ENCODE assay signal across 13 cellular contexts in the genomic region with DNA sequence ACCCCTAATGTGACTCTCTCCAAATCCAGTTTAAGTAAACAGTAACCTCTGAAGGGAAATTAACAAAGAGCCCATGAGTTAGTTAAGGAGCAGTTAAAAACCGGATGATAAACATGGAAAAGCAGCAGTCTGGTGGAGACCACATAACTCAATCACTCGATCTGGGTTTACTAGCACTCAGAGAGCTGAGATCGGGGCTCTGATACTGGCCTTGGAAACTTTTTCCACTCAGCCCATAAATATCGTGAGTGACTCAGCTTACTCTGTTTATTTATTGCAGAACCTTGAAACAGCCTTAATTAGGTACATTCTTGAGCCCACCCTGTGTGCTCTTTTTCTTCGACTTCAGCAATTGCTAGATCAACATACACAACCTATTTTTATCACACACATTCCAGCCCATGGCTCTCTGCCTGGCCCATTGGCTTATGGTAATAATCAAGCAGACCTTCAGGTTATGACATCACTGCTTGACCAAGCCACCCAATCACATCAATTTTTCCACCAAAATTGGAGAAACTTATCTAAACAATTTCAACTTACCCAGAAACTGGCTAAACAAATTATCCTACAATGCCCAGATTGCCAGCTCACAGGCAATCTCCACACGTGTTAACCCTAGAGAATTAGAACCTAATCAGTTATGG.
DNase-seq lines count a peak whose midpoint lies in the region; ATAC-seq, FAIRE-seq and TF ChIP-seq lines count a peak whose summit lies in the region.
"Had no signal": no experiment of that assay in that cellular context is flagged by ENCODE, and none has a peak within 500 bp of the region (broad histone marks: within the 10 kb centered on the region; RNA-seq: fewer than 3 reads in every experiment).

No MANE protein-coding gene starts in this region.

- no peaks in the 10 kb centered on the region for H3K9me3 ChIP-seq in MM.1S (replicated peaks; ENCODE audit: insufficient read depth, low read length)
- H3K9me3 ChIP-seq in small intestine (ENCODE audit: control insufficient read depth, low read depth) = no peaks in the 10 kb centered on the region
- H3K9me3 ChIP-seq: adrenal gland had no signal

- H2AFZ ChIP-seq in MM.1S (ENCODE audit: low read length) = no peak overlapping the region

- TF ChIP-seq CTCF in choroid plexus epithelial cell (conservative IDR thresholded peaks at IDR 0.05; ENCODE audit: low read depth, low read length) (no peak), nephron progenitor cell (IDR thresholded peaks at IDR 0.05) (no peak), MM.1S (IDR thresholded peaks at IDR 0.05; ENCODE audit: low read length) (no peak), omental fat pad (IDR thresholded peaks at IDR 0.05) (no peak)

- peak overlapping the region; percentile 98 for H3K27ac Mint-ChIP-seq in nephron progenitor cell

- no peaks in the 10 kb centered on the region for H4K20me1 ChIP-seq in MM.1S (ENCODE audit: insufficient read depth, low read length)

- H3F3A ChIP-seq in MM.1S (ENCODE audit: insufficient read depth, low read length) = no peaks in the 10 kb centered on the region

- H3K79me2 ChIP-seq in MM.1S (ENCODE audit: low read length) = no peaks in the 10 kb centered on the region

- ATAC-seq in omental fat pad (ENCODE audit: low FRiP score) = no peak
- ATAC-seq in HG03108 (IDR thresholded peaks at IDR 0.05; ENCODE audit: unreplicated experiment) = no peak

- H3K4me1 Mint-ChIP-seq in nephron progenitor cell = peaks cover 88% of the 10 kb centered on the region

- H3K36me3 ChIP-seq in MM.1S (replicated peaks; ENCODE audit: insufficient read depth, low read length) = no peaks in the 10 kb centered on the region
- H3K36me3 ChIP-seq in small intestine (ENCODE audit: control insufficient read depth in 2 of 2, insufficient read depth in 2 of 2, low read length in 2 of 2) = peaks cover 0 to 2% of the 10 kb centered on the region in 2 donors
- H3K36me3 ChIP-seq: adrenal gland had no signal

- peaks cover 4% of the 10 kb centered on the region for H3K27me3 Mint-ChIP-seq in nephron progenitor cell (ENCODE audit: low read depth, poor library complexity)

- DNase-seq in Daoy (ENCODE audit: low read depth) (peak; percentile 57), NCI-H69 (lab: John Stamatoyannopoulos, UW) (peak; percentile 27), choroid plexus epithelial cell (ENCODE audit: low read depth) (peak; percentile 88), nephron progenitor cell (no peak), MM.1S (no peak), small intestine (no peak), omental fat pad (ENCODE audit: low spot score) (no peak)
- DNase-seq: activated CD4-positive, alpha-beta T cell treated with anti-CD3 and anti-CD28 coated beads, Interleukin-2, amount 50 U/mL, for 48 hours; foreskin melanocyte had no signal

- H3K27ac ChIP-seq in MM.1S (ENCODE audit: low read length) (no peak overlapping the region), small intestine (ENCODE audit: low read depth in 1 of 2, low read length in 1 of 2) (no peak overlapping the region)
- H3K27ac ChIP-seq: SK-N-MC had no signal

- H3K9me2 ChIP-seq in MM.1S (replicated peaks; ENCODE audit: insufficient read depth, low read length) = no peaks in the 10 kb centered on the region

- FAIRE-seq in small intestine (lab: Jason Lieb, UNC) = no peak

- peaks cover 6% of the 10 kb centered on the region for H3K9me3 Mint-ChIP-seq in nephron progenitor cell

- 64 to 82% (median 75%) methylated on average over 6 of the region's 6 CpGs for WGBS in small intestine, 3 donors

- H3K27me3 ChIP-seq in MM.1S (replicated peaks; ENCODE audit: insufficient read depth, low read length) (no peaks in the 10 kb centered on the region), small intestine (ENCODE audit: control insufficient read depth in 2 of 2, insufficient read depth in 2 of 2, low read length in 2 of 2) (no peaks in the 10 kb centered on the region)
- H3K27me3 ChIP-seq: adrenal gland had no signal

- H3K4me1 ChIP-seq in MM.1S (ENCODE audit: low read length) (no peaks in the 10 kb centered on the region), small intestine (ENCODE audit: control insufficient read depth in 2 of 2, insufficient read depth in 1 of 2, low read depth in 1 of 2, low read length in 1 of 2) (no peaks in the 10 kb centered on the region)

- H3K36me3 Mint-ChIP-seq in nephron progenitor cell (ENCODE audit: low read depth) = peaks cover 12% of the 10 kb centered on the region

- peak overlapping the region; percentile 59 for H3K4me3 Mint-ChIP-seq in nephron progenitor cell

- no peak overlapping the region for H3K4me2 ChIP-seq in MM.1S (ENCODE audit: low read depth, low read length)

- no peak overlapping the region for H3K9ac ChIP-seq in MM.1S (ENCODE audit: low read length)

- H3K4me3 ChIP-seq in choroid plexus epithelial cell (ENCODE audit: low read depth, low read length) (no peak overlapping the region), MM.1S (ENCODE audit: low read length) (no peak overlapping the region), small intestine (ENCODE audit: low read depth in 1 of 2, low read length in 2 of 2) (no peak overlapping the region)
- H3K4me3 ChIP-seq: adrenal gland, lung, SK-N-MC had no signal

Comparison
In these comparisons a context has a peak if more than half of its experiments do, and no peak if none do; other contexts are left out.
1. DNase-seq: peak in Daoy (single experiment), NCI-H69 (single experiment) and choroid plexus epithelial cell (single experiment); none in nephron progenitor cell (single experiment), MM.1S (single experiment), small intestine (single experiment) and omental fat pad (single experiment).